ENCODE assay signal across 1 cellular context in the genomic region with DNA sequence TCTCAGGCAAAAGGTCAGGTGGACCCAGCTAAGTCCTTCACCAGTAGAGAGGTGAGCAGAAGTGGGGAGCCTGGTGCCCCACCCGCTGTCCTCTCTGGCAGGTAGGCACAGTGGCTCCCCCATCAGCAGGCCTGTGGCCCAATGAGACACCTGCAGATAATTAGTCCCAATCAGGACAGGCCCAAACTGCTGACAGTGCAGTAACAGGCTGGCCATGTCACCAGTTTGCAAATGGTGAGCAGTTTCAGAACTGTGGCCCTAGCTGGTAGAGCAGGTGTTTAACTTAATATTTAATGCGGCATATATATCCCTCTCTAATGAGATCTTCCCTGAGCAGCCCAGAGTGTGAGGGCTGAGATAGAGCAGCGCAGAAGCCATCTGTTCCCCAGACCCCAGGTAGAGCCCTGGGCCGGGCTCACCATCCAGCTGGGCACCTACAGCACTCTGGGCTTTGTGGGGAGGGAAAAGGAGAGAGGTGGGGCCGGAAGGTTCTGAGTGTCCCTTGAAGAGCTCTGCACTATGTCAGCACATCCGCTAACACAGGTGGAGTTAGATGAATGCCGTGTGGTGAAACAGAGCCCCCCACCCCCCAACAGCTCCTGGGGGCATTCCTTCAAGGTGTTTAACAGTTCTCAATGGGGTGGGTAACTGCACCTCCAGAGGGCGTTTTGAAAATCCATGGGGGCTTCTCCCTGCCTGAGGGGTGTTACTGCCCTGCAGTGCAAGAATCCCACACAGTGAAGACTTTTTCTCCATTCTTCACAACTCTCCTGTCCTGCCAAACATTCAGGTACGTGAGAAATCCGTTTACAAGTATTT.
TF ChIP-seq lines count a peak whose summit lies in the region.

No MANE protein-coding gene starts in this region.

TF ChIP-seq in WTC11, 78 proteins besides CTCF, POLR2A, EP300 and RAD21:
- TF ChIP-seq, protein P1, sequence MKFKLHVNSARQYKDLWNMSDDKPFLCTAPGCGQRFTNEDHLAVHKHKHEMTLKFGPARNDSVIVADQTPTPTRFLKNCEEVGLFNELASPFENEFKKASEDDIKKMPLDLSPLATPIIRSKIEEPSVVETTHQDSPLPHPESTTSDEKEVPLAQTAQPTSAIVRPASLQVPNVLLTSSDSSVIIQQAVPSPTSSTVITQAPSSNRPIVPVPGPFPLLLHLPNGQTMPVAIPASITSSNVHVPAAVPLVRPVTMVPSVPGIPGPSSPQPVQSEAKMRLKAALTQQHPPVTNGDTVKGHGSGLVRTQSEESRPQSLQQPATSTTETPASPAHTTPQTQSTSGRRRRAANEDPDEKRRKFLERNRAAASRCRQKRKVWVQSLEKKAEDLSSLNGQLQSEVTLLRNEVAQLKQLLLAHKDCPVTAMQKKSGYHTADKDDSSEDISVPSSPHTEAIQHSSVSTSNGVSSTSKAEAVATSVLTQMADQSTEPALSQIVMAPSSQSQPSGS (CRISPR knock-in tag; IDR thresholded peaks at IDR 0.05; ENCODE audit: borderline replicate concordance, low read depth): no peak
- TF ChIP-seq, protein P2, sequence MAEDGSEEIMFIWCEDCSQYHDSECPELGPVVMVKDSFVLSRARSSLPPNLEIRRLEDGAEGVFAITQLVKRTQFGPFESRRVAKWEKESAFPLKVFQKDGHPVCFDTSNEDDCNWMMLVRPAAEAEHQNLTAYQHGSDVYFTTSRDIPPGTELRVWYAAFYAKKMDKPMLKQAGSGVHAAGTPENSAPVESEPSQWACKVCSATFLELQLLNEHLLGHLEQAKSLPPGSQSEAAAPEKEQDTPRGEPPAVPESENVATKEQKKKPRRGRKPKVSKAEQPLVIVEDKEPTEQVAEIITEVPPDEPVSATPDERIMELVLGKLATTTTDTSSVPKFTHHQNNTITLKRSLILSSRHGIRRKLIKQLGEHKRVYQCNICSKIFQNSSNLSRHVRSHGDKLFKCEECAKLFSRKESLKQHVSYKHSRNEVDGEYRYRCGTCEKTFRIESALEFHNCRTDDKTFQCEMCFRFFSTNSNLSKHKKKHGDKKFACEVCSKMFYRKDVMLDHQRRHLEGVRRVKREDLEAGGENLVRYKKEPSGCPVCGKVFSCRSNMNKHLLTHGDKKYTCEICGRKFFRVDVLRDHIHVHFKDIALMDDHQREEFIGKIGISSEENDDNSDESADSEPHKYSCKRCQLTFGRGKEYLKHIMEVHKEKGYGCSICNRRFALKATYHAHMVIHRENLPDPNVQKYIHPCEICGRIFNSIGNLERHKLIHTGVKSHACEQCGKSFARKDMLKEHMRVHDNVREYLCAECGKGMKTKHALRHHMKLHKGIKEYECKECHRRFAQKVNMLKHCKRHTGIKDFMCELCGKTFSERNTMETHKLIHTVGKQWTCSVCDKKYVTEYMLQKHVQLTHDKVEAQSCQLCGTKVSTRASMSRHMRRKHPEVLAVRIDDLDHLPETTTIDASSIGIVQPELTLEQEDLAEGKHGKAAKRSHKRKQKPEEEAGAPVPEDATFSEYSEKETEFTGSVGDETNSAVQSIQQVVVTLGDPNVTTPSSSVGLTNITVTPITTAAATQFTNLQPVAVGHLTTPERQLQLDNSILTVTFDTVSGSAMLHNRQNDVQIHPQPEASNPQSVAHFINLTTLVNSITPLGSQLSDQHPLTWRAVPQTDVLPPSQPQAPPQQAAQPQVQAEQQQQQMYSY (CRISPR knock-in tag; IDR thresholded peaks at IDR 0.05): no peak
- no peak for TF ChIP-seq E2F1 (CRISPR knock-in tag; IDR thresholded peaks at IDR 0.05)
- TF ChIP-seq, protein P3, sequence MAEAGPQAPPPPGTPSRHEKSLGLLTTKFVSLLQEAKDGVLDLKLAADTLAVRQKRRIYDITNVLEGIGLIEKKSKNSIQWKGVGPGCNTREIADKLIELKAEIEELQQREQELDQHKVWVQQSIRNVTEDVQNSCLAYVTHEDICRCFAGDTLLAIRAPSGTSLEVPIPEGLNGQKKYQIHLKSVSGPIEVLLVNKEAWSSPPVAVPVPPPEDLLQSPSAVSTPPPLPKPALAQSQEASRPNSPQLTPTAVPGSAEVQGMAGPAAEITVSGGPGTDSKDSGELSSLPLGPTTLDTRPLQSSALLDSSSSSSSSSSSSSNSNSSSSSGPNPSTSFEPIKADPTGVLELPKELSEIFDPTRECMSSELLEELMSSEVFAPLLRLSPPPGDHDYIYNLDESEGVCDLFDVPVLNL (CRISPR knock-in tag; IDR thresholded peaks at IDR 0.05; ENCODE audit: borderline replicate concordance, low read depth): no peak
- TF ChIP-seq, protein P4, sequence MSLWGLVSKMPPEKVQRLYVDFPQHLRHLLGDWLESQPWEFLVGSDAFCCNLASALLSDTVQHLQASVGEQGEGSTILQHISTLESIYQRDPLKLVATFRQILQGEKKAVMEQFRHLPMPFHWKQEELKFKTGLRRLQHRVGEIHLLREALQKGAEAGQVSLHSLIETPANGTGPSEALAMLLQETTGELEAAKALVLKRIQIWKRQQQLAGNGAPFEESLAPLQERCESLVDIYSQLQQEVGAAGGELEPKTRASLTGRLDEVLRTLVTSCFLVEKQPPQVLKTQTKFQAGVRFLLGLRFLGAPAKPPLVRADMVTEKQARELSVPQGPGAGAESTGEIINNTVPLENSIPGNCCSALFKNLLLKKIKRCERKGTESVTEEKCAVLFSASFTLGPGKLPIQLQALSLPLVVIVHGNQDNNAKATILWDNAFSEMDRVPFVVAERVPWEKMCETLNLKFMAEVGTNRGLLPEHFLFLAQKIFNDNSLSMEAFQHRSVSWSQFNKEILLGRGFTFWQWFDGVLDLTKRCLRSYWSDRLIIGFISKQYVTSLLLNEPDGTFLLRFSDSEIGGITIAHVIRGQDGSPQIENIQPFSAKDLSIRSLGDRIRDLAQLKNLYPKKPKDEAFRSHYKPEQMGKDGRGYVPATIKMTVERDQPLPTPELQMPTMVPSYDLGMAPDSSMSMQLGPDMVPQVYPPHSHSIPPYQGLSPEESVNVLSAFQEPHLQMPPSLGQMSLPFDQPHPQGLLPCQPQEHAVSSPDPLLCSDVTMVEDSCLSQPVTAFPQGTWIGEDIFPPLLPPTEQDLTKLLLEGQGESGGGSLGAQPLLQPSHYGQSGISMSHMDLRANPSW (CRISPR knock-in tag; conservative IDR thresholded peaks at IDR 0.05; ENCODE audit: low read depth): no peak
